In the genomic region with DNA sequence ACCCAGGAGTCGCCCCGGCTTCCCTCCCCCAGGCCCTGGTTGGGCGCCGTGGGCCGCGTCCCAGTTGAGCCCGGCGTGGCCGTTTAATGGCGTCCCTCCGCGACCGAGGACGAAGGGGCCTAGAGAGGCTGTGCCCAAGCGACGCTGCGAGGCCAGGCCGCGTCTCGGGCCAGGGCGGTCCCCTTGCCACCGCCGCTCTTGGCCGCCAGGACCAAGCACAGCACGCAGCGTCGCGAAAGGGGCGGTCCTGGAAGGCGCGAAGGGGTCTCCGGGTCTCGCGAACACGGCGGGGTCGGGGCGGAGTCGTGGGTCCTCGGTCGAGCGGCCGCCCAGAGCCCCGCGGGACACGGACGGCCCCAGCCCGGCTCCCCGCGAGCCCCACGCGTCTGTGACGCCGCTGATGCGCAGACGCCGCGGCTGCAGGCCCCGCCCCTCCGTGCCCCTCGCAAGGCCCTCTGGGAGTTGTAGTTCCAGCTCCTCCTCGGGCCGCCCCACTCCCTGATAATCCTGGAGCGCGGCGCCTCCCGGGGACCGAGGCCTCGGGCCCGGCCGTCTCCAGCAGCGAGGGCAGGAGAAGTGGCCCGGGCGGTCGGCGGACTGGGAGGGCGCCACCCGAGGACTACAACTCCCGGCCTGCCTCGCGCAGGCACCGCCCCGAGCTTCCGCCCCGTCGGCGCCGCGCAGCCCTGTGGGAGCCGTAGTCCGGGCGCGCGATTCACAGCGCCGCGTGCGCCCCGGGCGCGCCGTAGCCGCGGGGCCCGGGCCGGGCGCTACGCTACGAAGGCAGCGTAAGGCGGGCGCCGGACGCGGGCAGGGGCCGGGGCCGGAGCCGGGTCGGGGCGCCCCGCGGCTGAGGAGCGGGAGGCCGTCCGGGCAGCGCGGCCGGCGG, we compare ENCODE assay signal across 1 cellular context.
TF ChIP-seq lines count a peak whose summit lies in the region.

A gene (plus strand): TSS at position 698 of the 889 bp plus-strand sequence. CDS start 19,127 bp downstream, outside the sequence.

TF ChIP-seq in SK-N-SH, 30 proteins besides CTCF, POLR2A, EP300 and RAD21 (continued from another document):
- TF ChIP-seq, protein P1, sequence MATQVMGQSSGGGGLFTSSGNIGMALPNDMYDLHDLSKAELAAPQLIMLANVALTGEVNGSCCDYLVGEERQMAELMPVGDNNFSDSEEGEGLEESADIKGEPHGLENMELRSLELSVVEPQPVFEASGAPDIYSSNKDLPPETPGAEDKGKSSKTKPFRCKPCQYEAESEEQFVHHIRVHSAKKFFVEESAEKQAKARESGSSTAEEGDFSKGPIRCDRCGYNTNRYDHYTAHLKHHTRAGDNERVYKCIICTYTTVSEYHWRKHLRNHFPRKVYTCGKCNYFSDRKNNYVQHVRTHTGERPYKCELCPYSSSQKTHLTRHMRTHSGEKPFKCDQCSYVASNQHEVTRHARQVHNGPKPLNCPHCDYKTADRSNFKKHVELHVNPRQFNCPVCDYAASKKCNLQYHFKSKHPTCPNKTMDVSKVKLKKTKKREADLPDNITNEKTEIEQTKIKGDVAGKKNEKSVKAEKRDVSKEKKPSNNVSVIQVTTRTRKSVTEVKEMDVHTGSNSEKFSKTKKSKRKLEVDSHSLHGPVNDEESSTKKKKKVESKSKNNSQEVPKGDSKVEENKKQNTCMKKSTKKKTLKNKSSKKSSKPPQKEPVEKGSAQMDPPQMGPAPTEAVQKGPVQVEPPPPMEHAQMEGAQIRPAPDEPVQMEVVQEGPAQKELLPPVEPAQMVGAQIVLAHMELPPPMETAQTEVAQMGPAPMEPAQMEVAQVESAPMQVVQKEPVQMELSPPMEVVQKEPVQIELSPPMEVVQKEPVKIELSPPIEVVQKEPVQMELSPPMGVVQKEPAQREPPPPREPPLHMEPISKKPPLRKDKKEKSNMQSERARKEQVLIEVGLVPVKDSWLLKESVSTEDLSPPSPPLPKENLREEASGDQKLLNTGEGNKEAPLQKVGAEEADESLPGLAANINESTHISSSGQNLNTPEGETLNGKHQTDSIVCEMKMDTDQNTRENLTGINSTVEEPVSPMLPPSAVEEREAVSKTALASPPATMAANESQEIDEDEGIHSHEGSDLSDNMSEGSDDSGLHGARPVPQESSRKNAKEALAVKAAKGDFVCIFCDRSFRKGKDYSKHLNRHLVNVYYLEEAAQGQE (IDR thresholded peaks at IDR 0.05; ENCODE audit: low read depth, low read length), result no peak; the same call in 1 of the 2 replicates
- TF ChIP-seq NFIC (IDR thresholded peaks at IDR 0.05; ENCODE audit: borderline replicate concordance) (no peak), MXI1 (IDR thresholded peaks at IDR 0.05; ENCODE audit: low read depth, low read length) (peak; percentile 35; the same call in 1 of the 2 replicates), FOXM1 (IDR thresholded peaks at IDR 0.05; ENCODE audit: low read depth) (no peak), RXRA (IDR thresholded peaks at IDR 0.05; ENCODE audit: borderline replicate concordance, low read depth) (no peak), GABPA (IDR thresholded peaks at IDR 0.05; ENCODE audit: low read depth) (peak; percentile 77), TAF1 (IDR thresholded peaks at IDR 0.05; ENCODE audit: borderline replicate concordance, low read depth, low read length) (peak; percentile 20; the same call in 1 of the 2 replicates), YY1 (IDR thresholded peaks at IDR 0.05; ENCODE audit: low read depth) (peak; percentile 68), ELF1 (IDR thresholded peaks at IDR 0.05) (peak; percentile 67), POLR2AphosphoS5 (IDR thresholded peaks at IDR 0.05; ENCODE audit: low read depth, low read length) (peak; percentile 54; the same call in 1 of the 2 replicates), CHD2 (IDR thresholded peaks at IDR 0.05; ENCODE audit: low read length, partially characterized antibody) (peak; percentile 74), FOXJ3 (CRISPR knock-in tag; IDR thresholded peaks at IDR 0.05) (no peak), SMC3 (IDR thresholded peaks at IDR 0.05; ENCODE audit: low read depth, low read length) (no peak), NRF1 (IDR thresholded peaks at IDR 0.05; ENCODE audit: low read depth, low read length) (peak; percentile 76)
- TF ChIP-seq, protein P2, sequence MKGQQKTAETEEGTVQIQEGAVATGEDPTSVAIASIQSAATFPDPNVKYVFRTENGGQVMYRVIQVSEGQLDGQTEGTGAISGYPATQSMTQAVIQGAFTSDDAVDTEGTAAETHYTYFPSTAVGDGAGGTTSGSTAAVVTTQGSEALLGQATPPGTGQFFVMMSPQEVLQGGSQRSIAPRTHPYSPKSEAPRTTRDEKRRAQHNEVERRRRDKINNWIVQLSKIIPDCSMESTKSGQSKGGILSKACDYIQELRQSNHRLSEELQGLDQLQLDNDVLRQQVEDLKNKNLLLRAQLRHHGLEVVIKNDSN (IDR thresholded peaks at IDR 0.05; ENCODE audit: borderline replicate concordance, low read depth), result no peak
- TF ChIP-seq, protein P3, sequence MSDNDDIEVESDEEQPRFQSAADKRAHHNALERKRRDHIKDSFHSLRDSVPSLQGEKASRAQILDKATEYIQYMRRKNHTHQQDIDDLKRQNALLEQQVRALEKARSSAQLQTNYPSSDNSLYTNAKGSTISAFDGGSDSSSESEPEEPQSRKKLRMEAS (IDR thresholded peaks at IDR 0.05; ENCODE audit: low read depth), result no peak; the same call in 1 of the 2 replicates
- TF ChIP-seq, protein P4, sequence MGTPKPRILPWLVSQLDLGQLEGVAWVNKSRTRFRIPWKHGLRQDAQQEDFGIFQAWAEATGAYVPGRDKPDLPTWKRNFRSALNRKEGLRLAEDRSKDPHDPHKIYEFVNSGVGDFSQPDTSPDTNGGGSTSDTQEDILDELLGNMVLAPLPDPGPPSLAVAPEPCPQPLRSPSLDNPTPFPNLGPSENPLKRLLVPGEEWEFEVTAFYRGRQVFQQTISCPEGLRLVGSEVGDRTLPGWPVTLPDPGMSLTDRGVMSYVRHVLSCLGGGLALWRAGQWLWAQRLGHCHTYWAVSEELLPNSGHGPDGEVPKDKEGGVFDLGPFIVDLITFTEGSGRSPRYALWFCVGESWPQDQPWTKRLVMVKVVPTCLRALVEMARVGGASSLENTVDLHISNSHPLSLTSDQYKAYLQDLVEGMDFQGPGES (IDR thresholded peaks at IDR 0.05; ENCODE audit: low read depth, low read length), result no peak
